1 cellular context compared by ENCODE assay signal in genomic region chr1:47690341-47691244, GRCh38.
TF ChIP-seq lines count a peak whose summit lies in the region.

No MANE protein-coding gene starts in this region.

TF ChIP-seq in HEK293, 187 proteins besides CTCF, POLR2A, EP300 and RAD21 (continued from another document):
- TF ChIP-seq, protein P1, sequence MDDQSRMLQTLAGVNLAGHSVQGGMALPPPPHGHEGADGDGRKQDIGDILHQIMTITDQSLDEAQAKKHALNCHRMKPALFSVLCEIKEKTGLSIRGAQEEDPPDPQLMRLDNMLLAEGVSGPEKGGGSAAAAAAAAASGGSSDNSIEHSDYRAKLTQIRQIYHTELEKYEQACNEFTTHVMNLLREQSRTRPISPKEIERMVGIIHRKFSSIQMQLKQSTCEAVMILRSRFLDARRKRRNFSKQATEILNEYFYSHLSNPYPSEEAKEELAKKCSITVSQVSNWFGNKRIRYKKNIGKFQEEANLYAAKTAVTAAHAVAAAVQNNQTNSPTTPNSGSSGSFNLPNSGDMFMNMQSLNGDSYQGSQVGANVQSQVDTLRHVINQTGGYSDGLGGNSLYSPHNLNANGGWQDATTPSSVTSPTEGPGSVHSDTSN (CRISPR knock-in tag; IDR thresholded peaks at IDR 0.05) = no peak
- TF ChIP-seq ZNF626 (tag by site-specific recombination; IDR thresholded peaks at IDR 0.05) (no peak), ZEB2 (tag by site-specific recombination; IDR thresholded peaks at IDR 0.05) (peak; percentile 95), ZNF837 (tag by site-specific recombination; IDR thresholded peaks at IDR 0.05) (no peak), ZNF701 (tag by site-specific recombination; IDR thresholded peaks at IDR 0.05) (no peak), ZNF792 (tag by site-specific recombination; IDR thresholded peaks at IDR 0.05) (peak; percentile 82; the same call in 1 of the 2 replicates), ZNF37A (tag by site-specific recombination; IDR thresholded peaks at IDR 0.05) (no peak), ZNF292 (tag by site-specific recombination; IDR thresholded peaks at IDR 0.05; ENCODE audit: borderline replicate concordance, low read depth) (no peak), ZSCAN16 (tag by site-specific recombination; IDR thresholded peaks at IDR 0.05) (0 out of 2 replicates have a peak, but pooled peaks have one; percentile 30), BCL11A (tag by site-specific recombination; IDR thresholded peaks at IDR 0.05; ENCODE audit: low read depth) (peak; percentile 95; the same call in 1 of the 2 replicates), ZFHX2 (tag by site-specific recombination; conservative IDR thresholded peaks at IDR 0.05) (no peak), ZNF112 (tag by site-specific recombination; IDR thresholded peaks at IDR 0.05) (no peak), ZNF341 (tag by site-specific recombination; IDR thresholded peaks at IDR 0.05; ENCODE audit: low read depth) (no peak), TSHZ1 (tag by site-specific recombination; IDR thresholded peaks at IDR 0.05; ENCODE audit: borderline replicate concordance) (peak; percentile 98), ZNF10 (tag by site-specific recombination; IDR thresholded peaks at IDR 0.05) (0 out of 2 replicates have a peak, but pooled peaks have one; percentile 85), ZNF140 (tag by site-specific recombination; IDR thresholded peaks at IDR 0.05) (no peak), ZNF514 (tag by site-specific recombination; IDR thresholded peaks at IDR 0.05) (no peak), ZIC2 (tag by site-specific recombination; IDR thresholded peaks at IDR 0.05) (peak; percentile 69), ZBTB8A (tag by site-specific recombination; IDR thresholded peaks at IDR 0.05) (peak; percentile 51; the same call in 1 of the 2 replicates), ZNF221 (tag by site-specific recombination; IDR thresholded peaks at IDR 0.05; ENCODE audit: borderline replicate concordance) (peak; percentile 12; the same call in 1 of the 2 replicates), ZNF211 (tag by site-specific recombination; IDR thresholded peaks at IDR 0.05; ENCODE audit: low read depth) (no peak), OSR2 (tag by site-specific recombination; IDR thresholded peaks at IDR 0.05) (peak; percentile 96), ZNF302 (tag by site-specific recombination; IDR thresholded peaks at IDR 0.05; ENCODE audit: low read depth) (no peak), ZNF449 (tag by site-specific recombination; IDR thresholded peaks at IDR 0.05) (peak; percentile 69; the same call in 1 of the 2 replicates), ZNF146 (tag by site-specific recombination; IDR thresholded peaks at IDR 0.05) (peak; percentile 80), ZNF621 (tag by site-specific recombination; IDR thresholded peaks at IDR 0.05) (no peak), ZNF513 (tag by site-specific recombination; IDR thresholded peaks at IDR 0.05) (peak; percentile 73), ZNF639 (tag by site-specific recombination; IDR thresholded peaks at IDR 0.05) (peak; percentile 100), ZSCAN18 (tag by site-specific recombination; IDR thresholded peaks at IDR 0.05) (no peak)
- TF ChIP-seq, protein P2, sequence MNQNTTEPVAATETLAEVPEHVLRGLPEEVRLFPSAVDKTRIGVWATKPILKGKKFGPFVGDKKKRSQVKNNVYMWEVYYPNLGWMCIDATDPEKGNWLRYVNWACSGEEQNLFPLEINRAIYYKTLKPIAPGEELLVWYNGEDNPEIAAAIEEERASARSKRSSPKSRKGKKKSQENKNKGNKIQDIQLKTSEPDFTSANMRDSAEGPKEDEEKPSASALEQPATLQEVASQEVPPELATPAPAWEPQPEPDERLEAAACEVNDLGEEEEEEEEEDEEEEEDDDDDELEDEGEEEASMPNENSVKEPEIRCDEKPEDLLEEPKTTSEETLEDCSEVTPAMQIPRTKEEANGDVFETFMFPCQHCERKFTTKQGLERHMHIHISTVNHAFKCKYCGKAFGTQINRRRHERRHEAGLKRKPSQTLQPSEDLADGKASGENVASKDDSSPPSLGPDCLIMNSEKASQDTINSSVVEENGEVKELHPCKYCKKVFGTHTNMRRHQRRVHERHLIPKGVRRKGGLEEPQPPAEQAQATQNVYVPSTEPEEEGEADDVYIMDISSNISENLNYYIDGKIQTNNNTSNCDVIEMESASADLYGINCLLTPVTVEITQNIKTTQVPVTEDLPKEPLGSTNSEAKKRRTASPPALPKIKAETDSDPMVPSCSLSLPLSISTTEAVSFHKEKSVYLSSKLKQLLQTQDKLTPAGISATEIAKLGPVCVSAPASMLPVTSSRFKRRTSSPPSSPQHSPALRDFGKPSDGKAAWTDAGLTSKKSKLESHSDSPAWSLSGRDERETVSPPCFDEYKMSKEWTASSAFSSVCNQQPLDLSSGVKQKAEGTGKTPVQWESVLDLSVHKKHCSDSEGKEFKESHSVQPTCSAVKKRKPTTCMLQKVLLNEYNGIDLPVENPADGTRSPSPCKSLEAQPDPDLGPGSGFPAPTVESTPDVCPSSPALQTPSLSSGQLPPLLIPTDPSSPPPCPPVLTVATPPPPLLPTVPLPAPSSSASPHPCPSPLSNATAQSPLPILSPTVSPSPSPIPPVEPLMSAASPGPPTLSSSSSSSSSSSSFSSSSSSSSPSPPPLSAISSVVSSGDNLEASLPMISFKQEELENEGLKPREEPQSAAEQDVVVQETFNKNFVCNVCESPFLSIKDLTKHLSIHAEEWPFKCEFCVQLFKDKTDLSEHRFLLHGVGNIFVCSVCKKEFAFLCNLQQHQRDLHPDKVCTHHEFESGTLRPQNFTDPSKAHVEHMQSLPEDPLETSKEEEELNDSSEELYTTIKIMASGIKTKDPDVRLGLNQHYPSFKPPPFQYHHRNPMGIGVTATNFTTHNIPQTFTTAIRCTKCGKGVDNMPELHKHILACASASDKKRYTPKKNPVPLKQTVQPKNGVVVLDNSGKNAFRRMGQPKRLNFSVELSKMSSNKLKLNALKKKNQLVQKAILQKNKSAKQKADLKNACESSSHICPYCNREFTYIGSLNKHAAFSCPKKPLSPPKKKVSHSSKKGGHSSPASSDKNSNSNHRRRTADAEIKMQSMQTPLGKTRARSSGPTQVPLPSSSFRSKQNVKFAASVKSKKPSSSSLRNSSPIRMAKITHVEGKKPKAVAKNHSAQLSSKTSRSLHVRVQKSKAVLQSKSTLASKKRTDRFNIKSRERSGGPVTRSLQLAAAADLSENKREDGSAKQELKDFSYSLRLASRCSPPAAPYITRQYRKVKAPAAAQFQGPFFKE (tag by site-specific recombination; IDR thresholded peaks at IDR 0.05; ENCODE audit: borderline replicate concordance) = no peak
- TF ChIP-seq, protein P3, sequence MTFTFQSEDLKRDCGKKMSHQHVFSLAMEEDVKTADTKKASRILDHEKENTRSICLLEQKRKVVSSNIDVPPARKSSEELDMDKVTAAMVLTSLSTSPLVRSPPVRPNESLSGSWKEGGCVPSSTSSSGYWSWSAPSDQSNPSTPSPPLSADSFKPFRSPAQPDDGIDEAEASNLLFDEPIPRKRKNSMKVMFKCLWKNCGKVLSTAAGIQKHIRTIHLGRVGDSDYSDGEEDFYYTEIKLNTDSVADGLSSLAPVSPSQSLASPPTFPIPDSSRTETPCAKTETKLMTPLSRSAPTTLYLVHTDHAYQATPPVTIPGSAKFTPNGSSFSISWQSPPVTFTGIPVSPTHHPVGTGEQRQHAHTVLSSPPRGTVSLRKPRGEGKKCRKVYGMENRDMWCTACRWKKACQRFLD (tag by site-specific recombination; IDR thresholded peaks at IDR 0.05) = no peak
- TF ChIP-seq, protein P4, sequence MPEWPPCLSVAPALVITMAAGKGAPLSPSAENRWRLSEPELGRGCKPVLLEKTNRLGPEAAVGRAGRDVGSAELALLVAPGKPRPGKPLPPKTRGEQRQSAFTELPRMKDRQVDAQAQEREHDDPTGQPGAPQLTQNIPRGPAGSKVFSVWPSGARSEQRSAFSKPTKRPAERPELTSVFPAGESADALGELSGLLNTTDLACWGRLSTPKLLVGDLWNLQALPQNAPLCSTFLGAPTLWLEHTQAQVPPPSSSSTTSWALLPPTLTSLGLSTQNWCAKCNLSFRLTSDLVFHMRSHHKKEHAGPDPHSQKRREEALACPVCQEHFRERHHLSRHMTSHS (tag by site-specific recombination; IDR thresholded peaks at IDR 0.05) = peak; percentile 86; the same call in 1 of the 2 replicates
